1 cellular context compared by ENCODE assay signal in genomic region chr10:102801496-102801895, GRCh38.
TF ChIP-seq lines count a peak whose summit lies in the region.

No MANE protein-coding gene starts in this region.

TF ChIP-seq in H1, 55 proteins besides CTCF, POLR2A, EP300 and RAD21:
- TF ChIP-seq SP1 (IDR thresholded peaks at IDR 0.05; ENCODE audit: low read depth, low read length): peak; percentile 17; the same call in 1 of the 2 replicates
- no peak for TF ChIP-seq CEBPB (IDR thresholded peaks at IDR 0.05; ENCODE audit: low read depth, low read length)
- no peak for TF ChIP-seq POU5F1 (IDR thresholded peaks at IDR 0.05; ENCODE audit: low read depth, low read length)
- no peak for TF ChIP-seq USF2 (IDR thresholded peaks at IDR 0.05; ENCODE audit: low read length)
- no peak for TF ChIP-seq ASH2L (IDR thresholded peaks at IDR 0.05; ENCODE audit: low read length)
- no peak for TF ChIP-seq ZNF274 (IDR thresholded peaks at IDR 0.05; ENCODE audit: borderline replicate concordance, extremely low read depth, low read length)
